Comparison of ENCODE assay signal across 9 cellular contexts in genomic region chr4:166169111-166169510, GRCh38.
A peak's percentile ranks its signal among the peaks of the same experiment; 100 is the strongest.
DNase-seq lines count a peak whose midpoint lies in the region; ATAC-seq and TF ChIP-seq lines count a peak whose summit lies in the region.
"Had no signal": no experiment of that assay in that cellular context is flagged by ENCODE, and none has a peak within 500 bp of the region (broad histone marks: within the 10 kb centered on the region; RNA-seq: fewer than 3 reads in every experiment).

No MANE protein-coding gene starts in this region.

- DNase-seq in NCI-H82 (lab: John Stamatoyannopoulos, UW) (peak; percentile 16), NCI-H82 treated with DMSO at 0.1 percent for 48 hours (lab: John Stamatoyannopoulos, UW; ENCODE audit: unreplicated experiment) (no peak), amniotic epithelial cell (ENCODE audit: low read depth) (peak; percentile 27), retinal pigment epithelial cell (ENCODE audit: low read depth) (no peak), uterus (no peak), stomach (no peak)
- no peak for DNase-seq in stimulated activated naive CD8-positive, alpha-beta T cell treated with anti-CD3 and anti-CD28 coated beads, Interleukin-15, Interleukin-2, amounts not matched to agents 100 U/mL and 50 U/mL, for 24 hours

- no peaks in the 10 kb centered on the region for H3K27me3 ChIP-seq in uterus
- no peaks in the 10 kb centered on the region for H3K27me3 ChIP-seq in stomach
- H3K27me3 ChIP-seq: BLaER1 treated with 17β-estradiol and CSF1 and Interleukin-3, amounts not matched to agents 10 nM and 100 nM had no signal

- intact Hi-C loops in uterus (cut with DNase I; ENCODE audit: low total_unique reads) (no loop called here), stomach (cut with DNase I; ENCODE audit: low total_unique reads) (loop anchor here (5.0 kb wide), 1 partner anchor 423 kb away; no protein-coding TSS in a partner anchor)

- TF ChIP-seq EP300 in stomach (IDR thresholded peaks at IDR 0.05): no peak

- H3K4me3 ChIP-seq in retinal pigment epithelial cell (ENCODE audit: low read length) (no peak overlapping the region), uterus (no peak overlapping the region), stomach (no peak overlapping the region)
- H3K4me3 ChIP-seq: BLaER1 treated with 17β-estradiol and CSF1 and Interleukin-3, amounts not matched to agents 10 nM and 100 nM had no signal

- ATAC-seq in HG03520 (IDR thresholded peaks at IDR 0.05; ENCODE audit: unreplicated experiment): peak; percentile 41
- ATAC-seq in stimulated activated naive CD8-positive, alpha-beta T cell treated with anti-CD3 and anti-CD28 coated beads, Interleukin-15, Interleukin-2, amounts not matched to agents 100 U/mL and 50 U/mL, for 24 hours: no peak

- no peak for TF ChIP-seq POLR2A in uterus (IDR thresholded peaks at IDR 0.05)
- no peak for TF ChIP-seq POLR2A in stomach (IDR thresholded peaks at IDR 0.05)

- H3K4me1 ChIP-seq in uterus: no peaks in the 10 kb centered on the region
- H3K4me1 ChIP-seq in stomach: no peaks in the 10 kb centered on the region
- H3K4me1 ChIP-seq: BLaER1 treated with 17β-estradiol and CSF1 and Interleukin-3, amounts not matched to agents 10 nM and 100 nM had no signal

- WGBS in stomach, 5 donors: 45 to 61% (median 53%) methylated on average over 3 of the region's 3 CpGs

- no peaks in the 10 kb centered on the region for H3K36me3 ChIP-seq in uterus
- H3K36me3 ChIP-seq in stomach: no peaks in the 10 kb centered on the region
- H3K36me3 ChIP-seq: BLaER1 treated with 17β-estradiol and CSF1 and Interleukin-3, amounts not matched to agents 10 nM and 100 nM had no signal

- H3K9me3 ChIP-seq in uterus (no peaks in the 10 kb centered on the region), stomach (peaks cover 0 to 9% (median 0%) of the 10 kb centered on the region in 4 donors)

- TF ChIP-seq CTCF in retinal pigment epithelial cell (conservative IDR thresholded peaks at IDR 0.05; ENCODE audit: low read depth, low read length) (peak; percentile 50), uterus (IDR thresholded peaks at IDR 0.05) (no peak), stomach (IDR thresholded peaks at IDR 0.05) (no peak)

- H3K27ac ChIP-seq in uterus (no peak overlapping the region), stomach (no peak overlapping the region)
- H3K27ac ChIP-seq: BLaER1 treated with 17β-estradiol and CSF1 and Interleukin-3, amounts not matched to agents 10 nM and 100 nM had no signal

Comparison
In these comparisons a context has a peak if more than half of its experiments do, and no peak if none do; other contexts are left out.
1. DNase-seq: peak in NCI-H82 (single experiment) and amniotic epithelial cell (single experiment); none in NCI-H82 treated with DMSO at 0.1 percent for 48 hours (single experiment), retinal pigment epithelial cell (single experiment), uterus (0 of 2), stimulated activated naive CD8-positive, alpha-beta T cell treated with anti-CD3 and anti-CD28 coated beads, Interleukin-15, Interleukin-2, amounts not matched to agents 100 U/mL and 50 U/mL, for 24 hours (single experiment) and stomach (single experiment).